Comparison of ENCODE assay signal across 15 cellular contexts in the genomic region with DNA sequence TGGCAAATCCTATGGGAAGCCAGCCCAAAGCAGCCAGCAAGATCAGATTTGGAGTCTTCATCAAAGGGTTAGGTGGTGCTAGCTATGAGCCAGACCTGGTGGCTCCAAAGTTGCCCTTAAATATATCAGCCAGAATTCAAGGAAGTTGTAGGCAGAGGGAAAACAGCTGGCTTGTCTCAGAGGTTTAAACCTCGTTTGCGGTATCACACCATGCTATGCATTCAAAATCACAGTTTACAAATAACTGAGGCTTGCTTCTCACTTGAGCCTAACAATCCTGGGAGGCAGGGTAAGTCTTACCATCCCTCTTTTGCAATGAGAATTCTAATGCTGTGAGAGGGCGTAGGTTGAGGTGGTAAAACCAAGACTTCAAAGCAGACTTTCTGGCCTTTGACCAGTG.
"Had no signal": no experiment of that assay in that cellular context is flagged by ENCODE, and none has a peak within 500 bp of the region (broad histone marks: within the 10 kb centered on the region; RNA-seq: fewer than 3 reads in every experiment).

No MANE protein-coding gene starts in this region.

- H3K27me3 ChIP-seq: foreskin keratinocyte, pancreas, testis had no signal

- H3K9me3 ChIP-seq: esophagus squamous epithelium, pancreas, testis, tibial nerve had no signal

- H3K27ac ChIP-seq: esophagus squamous epithelium, foreskin keratinocyte, pancreas, testis, tibial nerve had no signal

- H3K4me3 ChIP-seq: esophagus squamous epithelium, lung, pancreas, testis, tibial nerve had no signal

- FAIRE-seq: colon, kidney, pancreas had no signal

- DNase-seq: cerebellar nuclear complex; effector memory CD8-positive, alpha-beta T cell; esophagus squamous epithelium; foreskin keratinocyte; kidney; left cardiac atrium; left ventricle myocardium superior; naive thymus-derived CD8-positive, alpha-beta T cell; pancreas; right cardiac atrium; stimulated activated CD4-positive, alpha-beta T cell treated with anti-CD3 and anti-CD28 coated beads, Interleukin-4, amount 100 ng/mL, for 1 hour; testis had no signal

- H3K36me3 ChIP-seq: esophagus squamous epithelium, pancreas, tibial nerve had no signal

- H3K4me1 ChIP-seq: pancreas, testis, tibial nerve had no signal
